ENCODE assay signal across 8 cellular contexts in the genomic region with DNA sequence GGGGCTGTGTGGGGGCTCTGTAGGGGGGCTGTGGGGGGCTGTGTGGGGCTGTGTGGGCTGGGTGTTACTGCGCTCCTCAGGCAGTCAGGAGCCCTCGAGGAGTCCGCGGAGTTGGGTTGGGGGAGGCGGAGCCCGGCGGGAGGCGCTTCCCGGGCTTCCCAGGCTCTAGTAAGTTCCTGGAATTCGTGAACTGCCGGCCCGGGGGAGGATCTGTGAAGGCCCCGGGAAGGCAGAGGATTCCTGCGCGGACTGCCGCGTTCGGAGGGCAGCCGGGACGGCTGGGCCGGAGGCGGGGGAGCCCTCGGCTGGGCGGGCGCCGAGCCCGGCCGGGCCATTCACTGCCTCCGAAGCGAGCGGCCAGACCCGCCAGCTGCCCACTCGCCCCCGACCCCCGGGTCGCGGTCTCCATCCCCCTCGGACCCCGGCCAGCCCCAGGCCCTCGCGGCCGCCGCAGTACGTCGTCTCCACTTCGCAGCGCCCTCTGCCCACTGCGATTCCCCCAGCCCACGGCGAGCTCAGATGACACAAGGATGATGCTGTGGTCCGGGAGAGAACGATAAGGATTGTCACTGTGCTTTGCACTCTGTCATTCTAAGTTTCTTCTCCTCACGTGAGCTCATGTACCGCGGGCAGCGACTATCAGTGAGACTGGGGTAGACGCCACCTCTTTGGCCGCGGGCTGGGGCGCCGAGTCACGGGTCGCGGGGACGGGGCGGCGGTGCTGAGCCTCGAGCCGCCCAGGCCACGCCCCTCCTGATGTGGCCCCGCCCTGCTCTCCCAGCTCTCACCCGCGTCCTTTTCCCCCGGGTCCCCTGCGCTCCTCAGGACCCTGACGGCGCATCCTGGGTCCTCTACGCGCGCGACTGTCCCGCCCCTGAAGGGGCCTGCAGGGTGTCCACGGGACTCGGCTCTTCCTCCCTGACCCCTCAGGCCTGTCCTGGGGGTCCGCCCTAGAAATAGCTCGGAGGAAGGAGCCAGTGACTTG.
A peak's percentile ranks its signal among the peaks of the same experiment; 100 is the strongest.
DNase-seq lines count a peak whose midpoint lies in the region; ATAC-seq and TF ChIP-seq lines count a peak whose summit lies in the region.

No MANE protein-coding gene starts in this region.

- no peak for TF ChIP-seq CTCF in AG09319 (IDR thresholded peaks at IDR 0.05; ENCODE audit: low read depth, low read length)

- H2AFZ ChIP-seq in neuron (ENCODE audit: low read depth, low read length), result peak overlapping the region; percentile 58

- no peaks in the 10 kb centered on the region for H3K36me3 ChIP-seq in neuron (ENCODE audit: insufficient read depth, low read length)

- ATAC-seq in GM19025 (IDR thresholded peaks at IDR 0.05; ENCODE audit: low read depth, unreplicated experiment) (peak; percentile 90), HG03175 (IDR thresholded peaks at IDR 0.05; ENCODE audit: unreplicated experiment) (peak; percentile 85)

- peaks cover 29% of the 10 kb centered on the region for H3K27me3 ChIP-seq in neuron (ENCODE audit: insufficient read depth, low read length)

- H3K27ac ChIP-seq in substantia nigra (ENCODE audit: low read depth, low read length, poor library complexity, severe bottlenecking), result peak overlapping the region; percentile 16

- peaks cover 8% of the 10 kb centered on the region for H3K4me1 ChIP-seq in neuron (ENCODE audit: insufficient read depth, low read length)

- DNase-seq in AG09319 (ENCODE audit: extremely low read depth, low read depth) (peak; percentile 59), RPMI8226 (peak; percentile 68), foreskin melanocyte (peak; percentile 55), substantia nigra (lab: John Stamatoyannopoulos, UW) (peak in 24 of 49 donors; percentile 18 to 86 (median 40))
- peak; percentile 92 for DNase-seq in activated effector memory CD4-positive, alpha-beta T cell treated with anti-CD3 and anti-CD28 coated beads, Interleukin-2, amount 50 U/mL, for 16 hours

- H3K9me3 ChIP-seq in neuron (ENCODE audit: low read length), result peaks cover 8% of the 10 kb centered on the region

- peak overlapping the region; percentile 41 for H3K4me3 ChIP-seq in neuron (ENCODE audit: low read length)
